ENCODE assay signal across 30 cellular contexts in genomic region chr4:89336818-89337395, GRCh38. TPM values are rescaled to one million over a fixed set of nuclear protein-coding genes. Genes with fewer than 3 reads are reported as not detected.
DNase-seq lines count a peak whose midpoint lies in the region; ATAC-seq lines count a peak whose summit lies in the region.
"Had no signal": no experiment of that assay in that cellular context is flagged by ENCODE, and none has a peak within 500 bp of the region (broad histone marks: within the 10 kb centered on the region; RNA-seq: fewer than 3 reads in every experiment).

No MANE protein-coding gene starts in this region.

- H3K27me3 Mint-ChIP-seq in activated CD4-positive, alpha-beta memory T cell treated with anti-CD3 and anti-CD28 coated beads for 36 hours = no peaks in the 10 kb centered on the region
- H3K27me3 Mint-ChIP-seq in activated CD4-positive, alpha-beta memory T cell treated with anti-CD3 and anti-CD28 coated beads, Interleukin-2, amount 10 ng/mL, durations not matched to agents 7 days and 5 days = peaks cover 4% of the 10 kb centered on the region
- H3K27me3 Mint-ChIP-seq in activated T-helper 17 cell treated with anti-CD3 and anti-CD28 coated beads, Interleukin-2, amount 50 U/mL, for 72 hours = no peaks in the 10 kb centered on the region
- H3K27me3 Mint-ChIP-seq: B cell; CD8-positive, alpha-beta memory T cell; central memory CD8-positive, alpha-beta T cell; dendritic cell treated with granulocyte-macrophage colony-stimulating factor and Interleukin-4, amounts not matched to agents 40 ng/mL and 50 ng/mL, for 4 days had no signal

- no peaks in the 10 kb centered on the region for H3K9me3 Mint-ChIP-seq in activated CD4-positive, alpha-beta memory T cell treated with anti-CD3 and anti-CD28 coated beads for 36 hours
- no peaks in the 10 kb centered on the region for H3K9me3 Mint-ChIP-seq in activated CD4-positive, alpha-beta memory T cell treated with anti-CD3 and anti-CD28 coated beads, Interleukin-2, amount 10 ng/mL, durations not matched to agents 7 days and 5 days
- no peaks in the 10 kb centered on the region for H3K9me3 Mint-ChIP-seq in activated T-helper 17 cell treated with anti-CD3 and anti-CD28 coated beads, Interleukin-2, amount 50 U/mL, for 72 hours
- H3K9me3 Mint-ChIP-seq: CD8-positive, alpha-beta memory T cell; central memory CD8-positive, alpha-beta T cell; dendritic cell treated with granulocyte-macrophage colony-stimulating factor and Interleukin-4, amounts not matched to agents 40 ng/mL and 50 ng/mL, for 4 days; endodermal cell; GM23338; natural killer cell had no signal

- H3K36me3 Mint-ChIP-seq in activated CD4-positive, alpha-beta memory T cell treated with anti-CD3 and anti-CD28 coated beads for 36 hours = no peaks in the 10 kb centered on the region
- H3K36me3 Mint-ChIP-seq in activated CD4-positive, alpha-beta memory T cell treated with anti-CD3 and anti-CD28 coated beads, Interleukin-2, amount 10 ng/mL, durations not matched to agents 7 days and 5 days (ENCODE audit: low read depth) = no peaks in the 10 kb centered on the region
- H3K36me3 Mint-ChIP-seq in activated T-helper 17 cell treated with anti-CD3 and anti-CD28 coated beads, Interleukin-2, amount 50 U/mL, for 72 hours (ENCODE audit: low read depth) = no peaks in the 10 kb centered on the region
- H3K36me3 Mint-ChIP-seq: CD8-positive, alpha-beta memory T cell; natural killer cell had no signal

- peaks cover 12% of the 10 kb centered on the region for H3K4me1 Mint-ChIP-seq in activated CD4-positive, alpha-beta memory T cell treated with anti-CD3 and anti-CD28 coated beads for 36 hours (ENCODE audit: low read depth)
- peaks cover 9% of the 10 kb centered on the region for H3K4me1 Mint-ChIP-seq in activated CD4-positive, alpha-beta memory T cell treated with anti-CD3 and anti-CD28 coated beads, Interleukin-2, amount 10 ng/mL, durations not matched to agents 7 days and 5 days
- peaks cover 5% of the 10 kb centered on the region for H3K4me1 Mint-ChIP-seq in activated T-helper 17 cell treated with anti-CD3 and anti-CD28 coated beads, Interleukin-2, amount 50 U/mL, for 72 hours
- H3K4me1 Mint-ChIP-seq: central memory CD8-positive, alpha-beta T cell had no signal

- intact Hi-C loops in activated CD4-positive, alpha-beta memory T cell treated with anti-CD3 and anti-CD28 coated beads for 36 hours (cut with micrococcal nuclease) = no loop called here

- peak; percentile 79 for ATAC-seq in activated T-helper 17 cell treated with anti-CD3 and anti-CD28 coated beads, Interleukin-2, amount 50 U/mL, for 72 hours (replicated peaks)
- ATAC-seq: body of pancreas, GM23338, HepG2, left colon, mucosa of descending colon, natural killer cell, psoas muscle had no signal

- no peak overlapping the region for H3K27ac Mint-ChIP-seq in activated CD4-positive, alpha-beta memory T cell treated with anti-CD3 and anti-CD28 coated beads for 36 hours
- no peak overlapping the region for H3K27ac Mint-ChIP-seq in activated CD4-positive, alpha-beta memory T cell treated with anti-CD3 and anti-CD28 coated beads, Interleukin-2, amount 10 ng/mL, durations not matched to agents 7 days and 5 days
- H3K27ac Mint-ChIP-seq in activated T-helper 17 cell treated with anti-CD3 and anti-CD28 coated beads, Interleukin-2, amount 50 U/mL, for 72 hours = no peak overlapping the region
- H3K27ac Mint-ChIP-seq: B cell; dendritic cell treated with granulocyte-macrophage colony-stimulating factor and Interleukin-4, amounts not matched to agents 40 ng/mL and 50 ng/mL, for 4 days; endodermal cell; GM23338; natural killer cell had no signal

- peak; percentile 16 for DNase-seq in activated CD4-positive, alpha-beta memory T cell treated with anti-CD3 and anti-CD28 coated beads for 36 hours
- DNase-seq in activated CD4-positive, alpha-beta memory T cell treated with anti-CD3 and anti-CD28 coated beads, Interleukin-2, amount 10 ng/mL, durations not matched to agents 7 days and 5 days = no peak
- peak; percentile 29 for DNase-seq in stimulated activated CD4-positive, alpha-beta T cell treated with anti-CD3 and anti-CD28 coated beads, Interleukin-1b, Interleukin-23, amount 100 ng/mL, for 48 hours
- no peak for DNase-seq in stimulated activated CD4-positive, alpha-beta T cell treated with anti-CD3 and anti-CD28 coated beads, Interleukin-2, amount 100 ng/mL, for 48 hours
- DNase-seq in NCI-H187 treated with DMSO at 0.1 percent for 48 hours (lab: John Stamatoyannopoulos, UW) (no peak), pons (ENCODE audit: low spot score) (no peak)
- DNase-seq: body of pancreas; DMS 273 treated with DMSO at 0.1 percent for 48 hours; EL; endodermal cell; glutamatergic neuron; left colon; mucosa of descending colon; natural killer cell; NCI-H1436 treated with DMSO at 0.1 percent for 48 hours; nucleus accumbens; psoas muscle; sigmoid colon; SJCRH30; stimulated activated naive CD4-positive, alpha-beta T cell treated with Interleukin-2 at 50 U/mL for 16 hours; SW 1271; T-helper 9 cell had no signal

- POLR2A ChIA-PET in activated CD4-positive, alpha-beta memory T cell treated with anti-CD3 and anti-CD28 coated beads for 36 hours (lab: Charles Lee) = no interaction called here
- POLR2A ChIA-PET in activated CD4-positive, alpha-beta memory T cell treated with anti-CD3 and anti-CD28 coated beads, Interleukin-2, amount 10 ng/mL, durations not matched to agents 7 days and 5 days (lab: Charles Lee) = no interaction called here

- no peak overlapping the region for H3K4me3 Mint-ChIP-seq in activated CD4-positive, alpha-beta memory T cell treated with anti-CD3 and anti-CD28 coated beads for 36 hours
- no peak overlapping the region for H3K4me3 Mint-ChIP-seq in activated CD4-positive, alpha-beta memory T cell treated with anti-CD3 and anti-CD28 coated beads, Interleukin-2, amount 10 ng/mL, durations not matched to agents 7 days and 5 days
- H3K4me3 Mint-ChIP-seq in activated T-helper 17 cell treated with anti-CD3 and anti-CD28 coated beads, Interleukin-2, amount 50 U/mL, for 72 hours = peak overlapping the region; percentile 4
- H3K4me3 Mint-ChIP-seq: B cell; CD8-positive, alpha-beta memory T cell; central memory CD8-positive, alpha-beta T cell; dendritic cell treated with granulocyte-macrophage colony-stimulating factor and Interleukin-4, amounts not matched to agents 40 ng/mL and 50 ng/mL, for 4 days; endodermal cell; GM23338; natural killer cell had no signal

- CTCF ChIA-PET in activated CD4-positive, alpha-beta memory T cell treated with anti-CD3 and anti-CD28 coated beads for 36 hours (lab: Charles Lee) = no interaction called here
- CTCF ChIA-PET in activated CD4-positive, alpha-beta memory T cell treated with anti-CD3 and anti-CD28 coated beads, Interleukin-2, amount 10 ng/mL, durations not matched to agents 7 days and 5 days (lab: Charles Lee) = interaction anchor here (1.6 kb wide), 1 partner anchor 29 kb away, joined by 3 read pairs; the partner anchor contains the start of gene GPRIN3

RNA-seq across cellular contexts. Expression of gene GPRIN3, which starts 29.3 kb away (rescaled TPM):
- total RNA-seq in activated CD4-positive, alpha-beta memory T cell treated with anti-CD3 and anti-CD28 coated beads for 36 hours = 10 to 100 TPM; 20.0 to 22.7 TPM
- 100 to 1,000 TPM; 102 to 106 TPM for total RNA-seq in activated CD4-positive, alpha-beta memory T cell treated with anti-CD3 and anti-CD28 coated beads, Interleukin-2, amount 10 ng/mL, durations not matched to agents 7 days and 5 days
- 10 to 100 TPM; 43.5 to 69.7 TPM for total RNA-seq in activated T-helper 17 cell treated with anti-CD3 and anti-CD28 coated beads, Interleukin-2, amount 50 U/mL, for 72 hours
- total RNA-seq: HepG2, RPMI7951 had no signal

Comparison
In these comparisons a context has a peak if more than half of its experiments do, and no peak if none do; other contexts are left out.
1. DNase-seq: peak in activated CD4-positive, alpha-beta memory T cell treated with anti-CD3 and anti-CD28 coated beads for 36 hours (single experiment) and stimulated activated CD4-positive, alpha-beta T cell treated with anti-CD3 and anti-CD28 coated beads, Interleukin-1b, Interleukin-23, amount 100 ng/mL, for 48 hours (single experiment); none in activated CD4-positive, alpha-beta memory T cell treated with anti-CD3 and anti-CD28 coated beads, Interleukin-2, amount 10 ng/mL, durations not matched to agents 7 days and 5 days (single experiment), stimulated activated CD4-positive, alpha-beta T cell treated with anti-CD3 and anti-CD28 coated beads, Interleukin-2, amount 100 ng/mL, for 48 hours (0 of 2), NCI-H187 treated with DMSO at 0.1 percent for 48 hours (single experiment) and pons (single experiment).